Comparison of ENCODE assay signal across 12 cellular contexts in the genomic region with DNA sequence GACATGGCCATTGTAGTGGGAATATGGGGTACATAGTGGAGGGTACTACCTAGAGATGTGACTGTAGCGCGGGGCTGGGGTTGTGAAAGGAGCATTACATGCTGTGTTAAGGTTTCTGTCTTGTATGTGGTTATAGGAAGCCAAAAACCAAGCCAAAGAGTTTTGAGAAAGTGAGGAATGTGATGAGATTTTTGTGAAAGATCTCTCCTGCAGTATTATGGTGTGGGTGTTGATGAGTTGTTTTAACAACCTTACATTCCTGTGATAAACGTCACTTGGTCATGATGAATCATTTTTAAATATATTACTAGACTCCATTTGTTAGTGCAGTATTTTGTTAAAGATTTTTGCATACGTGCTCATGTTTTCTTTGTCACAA. TPM values are rescaled to one million over a fixed set of nuclear protein-coding genes. Genes with fewer than 3 reads are reported as not detected.
A peak's percentile ranks its signal among the peaks of the same experiment; 100 is the strongest.
DNase-seq lines count a peak whose midpoint lies in the region; ATAC-seq and TF ChIP-seq lines count a peak whose summit lies in the region.
"Had no signal": no experiment of that assay in that cellular context is flagged by ENCODE, and none has a peak within 500 bp of the region (broad histone marks: within the 10 kb centered on the region; RNA-seq: fewer than 3 reads in every experiment).

No MANE protein-coding gene starts in this region.

- H3K9ac ChIP-seq in mesenchymal stem cell (ENCODE audit: low read length), result no peak overlapping the region
- H3K9ac ChIP-seq: KMS-11 had no signal

- peak overlapping the region; percentile 25; the same call in 1 of the 2 replicates for H3K4me3 Mint-ChIP-seq in HFFc6

- H3K4me2 ChIP-seq in mesenchymal stem cell (ENCODE audit: low read length, poor library complexity, severe bottlenecking), result peak overlapping the region; percentile 47
- H3K4me2 ChIP-seq: KMS-11 had no signal

- H3K4me3 ChIP-seq in mesenchymal stem cell (ENCODE audit: insufficient read depth in 1 of 2, low read depth in 1 of 2, low read length in 2 of 2), result peak overlapping the region in 1 of 2 experiments; percentile 13

- no peak overlapping the region for H2BK15ac ChIP-seq in mesenchymal stem cell (ENCODE audit: low read depth, poor library complexity, severe bottlenecking)

- no peak overlapping the region for H2AK5ac ChIP-seq in mesenchymal stem cell (ENCODE audit: low read length, severe bottlenecking)

- H4K91ac ChIP-seq in mesenchymal stem cell (ENCODE audit: low read length), result no peak overlapping the region

- peaks cover 70% of the 10 kb centered on the region for H3K4me1 Mint-ChIP-seq in HFFc6 (ENCODE audit: low read depth)

- peak; percentile 56 for DNase-seq in AG08395 (ENCODE audit: low spot score)
- DNase-seq in HFFc6, result peak; percentile 36
- DNase-seq in astrocyte of the hippocampus (ENCODE audit: low read depth, low spot score), result peak; percentile 75
- DNase-seq in mesenchymal stem cell, result peak; percentile 38
- no peak for DNase-seq in central memory CD4-positive, alpha-beta T cell
- no peak for DNase-seq in NCI-H345 (lab: John Stamatoyannopoulos, UW)
- DNase-seq in OCI-M2 (lab: John Stamatoyannopoulos, UW; ENCODE audit: unreplicated experiment), result no peak
- DNase-seq: activated gamma-delta T cell, right cardiac atrium, substantia nigra had no signal

- ATAC-seq in HG03108 (IDR thresholded peaks at IDR 0.05; ENCODE audit: unreplicated experiment), result no peak

- no peak overlapping the region for H3K4ac ChIP-seq in mesenchymal stem cell (ENCODE audit: low read depth in 1 of 2, low read length in 2 of 2)

- peaks cover 8% of the 10 kb centered on the region for H3K4me1 ChIP-seq in mesenchymal stem cell (ENCODE audit: control insufficient read depth, insufficient read depth, low read depth, low read length)

- H3K79me1 ChIP-seq in mesenchymal stem cell (replicated peaks; ENCODE audit: low read length, poor library complexity, severe bottlenecking), result peaks cover 12% of the 10 kb centered on the region

- no peaks in the 10 kb centered on the region for H3K27me3 Mint-ChIP-seq in HFFc6 (ENCODE audit: insufficient read depth)

- H3K36me3 Mint-ChIP-seq in HFFc6 (ENCODE audit: low read depth), result peaks cover 20% of the 10 kb centered on the region

- no peak overlapping the region for H2BK120ac ChIP-seq in mesenchymal stem cell (ENCODE audit: low read depth, low read length)

- H3K27me3 ChIP-seq in mesenchymal stem cell (ENCODE audit: control insufficient read depth in 1 of 2, insufficient read depth in 1 of 2, low read length in 2 of 2), result no peaks in the 10 kb centered on the region

- no peak for TF ChIP-seq CTCF in HFFc6 (IDR thresholded peaks at IDR 0.05)

- peak overlapping the region; percentile 86 for H3K27ac ChIP-seq in mesenchymal stem cell (ENCODE audit: low read length, poor library complexity, severe bottlenecking)
- H3K27ac ChIP-seq: KMS-11 had no signal

- H3K36me3 ChIP-seq in mesenchymal stem cell (ENCODE audit: control insufficient read depth in 1 of 2, insufficient read depth in 2 of 2, low read depth in 1 of 2, low read length in 2 of 2), result peaks cover 0 to 2% of the 10 kb centered on the region in 2 experiments

- H3K18ac ChIP-seq in mesenchymal stem cell (ENCODE audit: low read depth in 1 of 2, low read length in 2 of 2), result peak overlapping the region in 1 of 2 experiments; percentile 62

- H2BK12ac ChIP-seq in mesenchymal stem cell (ENCODE audit: low read length in 2 of 2), result no peak overlapping the region

- no peak overlapping the region for H3K14ac ChIP-seq in mesenchymal stem cell (ENCODE audit: low read length in 2 of 2)

- H2BK5ac ChIP-seq in mesenchymal stem cell (ENCODE audit: low read depth, low read length, poor library complexity, severe bottlenecking), result no peak overlapping the region

- 55% methylated on average over 3 of the region's 4 CpGs for WGBS in mesenchymal stem cell

- H2AFZ ChIP-seq in mesenchymal stem cell (ENCODE audit: low read depth, low read length), result no peak overlapping the region

- H3K9me3 ChIP-seq in mesenchymal stem cell (ENCODE audit: control insufficient read depth, low read length), result no peaks in the 10 kb centered on the region

- peak overlapping the region; percentile 70 for H3K27ac Mint-ChIP-seq in HFFc6

- H3K23ac ChIP-seq in mesenchymal stem cell (ENCODE audit: low read length in 2 of 2), result no peak overlapping the region

- no peaks in the 10 kb centered on the region for H3K9me3 Mint-ChIP-seq in HFFc6

- no peak overlapping the region for H4K8ac ChIP-seq in mesenchymal stem cell (ENCODE audit: low read length)

RNA-seq across cellular contexts. Expression of gene ZFAND3, which starts 48.9 kb away (rescaled TPM):
- 10 to 100 TPM; 75.2 to 93.2 (median 87.0) TPM for total RNA-seq in HFFc6 (2021; fragmentation: NEBNext Ultra II Directional; extraction: Animal tissue kit (Norgen Biotek cat#: 25700))
- 84.2 TPM for polyA plus RNA-seq in mesenchymal stem cell (2013, experiment 1 of 2)
- polyA plus RNA-seq in mesenchymal stem cell (2013, experiment 2 of 2), result 86.1 TPM

Comparison
In these comparisons a context has a peak if more than half of its experiments do, and no peak if none do; other contexts are left out.
1. DNase-seq: peak in AG08395 (single experiment), HFFc6 (single experiment), astrocyte of the hippocampus (single experiment) and mesenchymal stem cell (single experiment); none in central memory CD4-positive, alpha-beta T cell (single experiment), NCI-H345 (single experiment) and OCI-M2 (single experiment).